10 cellular contexts compared by ENCODE assay signal in the genomic region with DNA sequence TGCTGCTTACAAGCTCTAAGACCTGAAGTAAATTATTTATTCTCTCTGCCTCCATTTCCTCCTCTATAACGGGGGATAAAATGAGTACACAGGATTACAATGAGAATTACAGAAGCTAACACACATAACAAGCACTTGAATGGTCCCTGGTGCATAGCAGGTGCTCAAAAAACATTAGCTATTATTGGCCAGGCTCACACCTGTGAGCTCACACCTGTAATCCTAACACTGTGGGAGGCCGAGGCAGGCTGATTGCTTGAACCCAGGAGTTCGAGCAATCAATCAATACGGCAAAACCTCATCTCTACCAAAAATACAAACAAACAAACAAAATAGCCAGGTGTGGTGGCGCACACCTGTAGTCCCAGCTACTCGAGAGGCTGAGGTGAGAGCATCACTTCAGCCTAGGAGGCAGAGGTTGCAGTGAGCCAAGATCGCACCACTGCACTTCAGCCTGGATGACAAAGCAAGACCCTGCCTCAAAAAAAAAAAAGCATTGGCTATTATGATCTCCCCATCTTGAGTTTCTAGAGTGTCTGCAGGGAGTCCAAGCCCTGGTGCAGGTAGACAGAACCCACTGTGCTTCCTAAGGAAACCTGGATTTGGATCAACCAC.
DNase-seq lines count a peak whose midpoint lies in the region; ATAC-seq and TF ChIP-seq lines count a peak whose summit lies in the region.
"Had no signal": no experiment of that assay in that cellular context is flagged by ENCODE, and none has a peak within 500 bp of the region (broad histone marks: within the 10 kb centered on the region; RNA-seq: fewer than 3 reads in every experiment).

No MANE protein-coding gene starts in this region.

- peak overlapping the region; percentile 51 for H3K4me3 Mint-ChIP-seq in activated T-cell treated with anti-CD3 and anti-CD28 coated beads, Interleukin-2, amount 50 U/mL, for 24 hours
- peak overlapping the region; percentile 82 for H3K4me3 Mint-ChIP-seq in activated T-helper 17 cell treated with anti-CD3 and anti-CD28 coated beads, Interleukin-2, amount 50 U/mL, for 72 hours
- H3K4me3 Mint-ChIP-seq: WTC11 had no signal

- TF ChIP-seq POLR2A in spleen (IDR thresholded peaks at IDR 0.05): no peak

- no peaks in the 10 kb centered on the region for H3K27me3 ChIP-seq in spleen (replicated peaks in 1 of 7)

- H3K4me1 Mint-ChIP-seq in activated T-cell treated with anti-CD3 and anti-CD28 coated beads, Interleukin-2, amount 50 U/mL, for 24 hours (ENCODE audit: low read depth): peaks cover 83% of the 10 kb centered on the region
- peaks cover 54% of the 10 kb centered on the region for H3K4me1 Mint-ChIP-seq in activated T-helper 17 cell treated with anti-CD3 and anti-CD28 coated beads, Interleukin-2, amount 50 U/mL, for 72 hours

- intact Hi-C loops in spleen (cut with DNase I; ENCODE audit: low total_unique reads): loop anchor here (10.0 kb wide), 1 partner anchor 65 kb away; the partner anchor contains the start of gene PREX1

- TF ChIP-seq CTCF in spleen (IDR thresholded peaks at IDR 0.05 in 8 of 11, conservative IDR thresholded peaks at IDR 0.05 in 3 of 11): no peak
- TF ChIP-seq CTCF in GM10266 (IDR thresholded peaks at IDR 0.05; ENCODE audit: control insufficient read depth, insufficient read depth, low read depth, missing control alignments): no peak

- 71 to 76% (median 75%) methylated on average over 7 of the region's 7 CpGs for WGBS in spleen, 5 donors

- ATAC-seq in activated T-helper 17 cell treated with anti-CD3 and anti-CD28 coated beads, Interleukin-2, amount 50 U/mL, for 72 hours (replicated peaks): no peak
- ATAC-seq in HG03460 (IDR thresholded peaks at IDR 0.05; ENCODE audit: unreplicated experiment): no peak
- ATAC-seq: WTC11 had no signal

- H3K27ac ChIP-seq in spleen: peak overlapping the region; percentile 57 to 97 (median 87)

- peak overlapping the region in 1 of 8 donors; percentile 60 for H3K4me3 ChIP-seq in spleen

- no peaks in the 10 kb centered on the region for H3K27me3 Mint-ChIP-seq in activated T-cell treated with anti-CD3 and anti-CD28 coated beads, Interleukin-2, amount 50 U/mL, for 24 hours
- no peaks in the 10 kb centered on the region for H3K27me3 Mint-ChIP-seq in activated T-helper 17 cell treated with anti-CD3 and anti-CD28 coated beads, Interleukin-2, amount 50 U/mL, for 72 hours

- no peak for DNase-seq in activated T-cell treated with anti-CD3 and anti-CD28 coated beads, Interleukin-2, amount 50 U/mL, for 24 hours
- no peak for DNase-seq in activated T-cell treated with anti-CD3 and anti-CD28 coated beads, Interleukin-2, amount 50 U/mL, for 48 hours
- DNase-seq in NCI-H146 (lab: John Stamatoyannopoulos, UW) (peak; percentile 95), spleen (peak; percentile 69), midbrain (lab: John Stamatoyannopoulos, UW) (no peak), GM10266 (ENCODE audit: extremely low spot score) (no peak)
- DNase-seq: NCI-H526 had no signal

- peaks cover 0 to 18% (median 8%) of the 10 kb centered on the region in 8 donors for H3K9me3 ChIP-seq in spleen

- H3K4me1 ChIP-seq in spleen: peaks cover 41 to 100% (median 84%) of the 10 kb centered on the region in 6 donors

- H3K36me3 ChIP-seq in spleen: peaks cover 0 to 33% (median 0%) of the 10 kb centered on the region in 6 donors

- H3K27ac Mint-ChIP-seq in activated T-cell treated with anti-CD3 and anti-CD28 coated beads, Interleukin-2, amount 50 U/mL, for 24 hours: peak overlapping the region; percentile 96
- peak overlapping the region; percentile 96 for H3K27ac Mint-ChIP-seq in activated T-helper 17 cell treated with anti-CD3 and anti-CD28 coated beads, Interleukin-2, amount 50 U/mL, for 72 hours
- H3K27ac Mint-ChIP-seq: WTC11 had no signal

- H3K9me3 Mint-ChIP-seq in activated T-cell treated with anti-CD3 and anti-CD28 coated beads, Interleukin-2, amount 50 U/mL, for 24 hours: peaks cover 13% of the 10 kb centered on the region
- peaks cover 12% of the 10 kb centered on the region for H3K9me3 Mint-ChIP-seq in activated T-helper 17 cell treated with anti-CD3 and anti-CD28 coated beads, Interleukin-2, amount 50 U/mL, for 72 hours

- peaks cover 51% of the 10 kb centered on the region for H3K36me3 Mint-ChIP-seq in activated T-cell treated with anti-CD3 and anti-CD28 coated beads, Interleukin-2, amount 50 U/mL, for 24 hours (ENCODE audit: low read depth)
- peaks cover 42% of the 10 kb centered on the region for H3K36me3 Mint-ChIP-seq in activated T-helper 17 cell treated with anti-CD3 and anti-CD28 coated beads, Interleukin-2, amount 50 U/mL, for 72 hours (ENCODE audit: low read depth)

Comparison
In these comparisons a context has a peak if more than half of its experiments do, and no peak if none do; other contexts are left out.
1. DNase-seq: peak in NCI-H146 (single experiment) and spleen (single experiment); none in activated T-cell treated with anti-CD3 and anti-CD28 coated beads, Interleukin-2, amount 50 U/mL, for 24 hours (single experiment), activated T-cell treated with anti-CD3 and anti-CD28 coated beads, Interleukin-2, amount 50 U/mL, for 48 hours (0 of 2), midbrain (single experiment) and GM10266 (single experiment).